In the genomic region with DNA sequence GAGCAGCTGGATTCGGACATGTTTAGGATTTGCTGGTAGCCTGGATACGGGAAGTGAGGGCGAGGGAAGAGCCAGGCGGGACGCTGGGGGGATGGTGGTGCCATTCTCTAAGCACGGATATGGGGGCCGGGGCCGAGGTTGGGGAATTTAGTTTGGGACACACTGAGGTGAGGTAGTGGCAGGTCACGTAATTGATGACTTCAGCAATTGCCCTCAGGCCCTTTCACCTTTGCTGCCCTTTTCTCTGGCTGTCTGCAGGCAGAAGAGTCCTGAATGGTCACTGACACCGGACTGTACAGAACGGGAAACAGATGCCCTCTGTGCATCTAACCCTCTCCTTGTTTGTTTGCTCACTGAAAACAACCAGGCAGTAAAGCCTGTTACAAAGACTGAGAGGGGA, we compare ENCODE assay signal across 19 cellular contexts. TPM values are rescaled to one million over a fixed set of nuclear protein-coding genes. Genes with fewer than 3 reads are reported as not detected.
DNase-seq lines count a peak whose midpoint lies in the region; ATAC-seq and TF ChIP-seq lines count a peak whose summit lies in the region.
"Had no signal": no experiment of that assay in that cellular context is flagged by ENCODE, and none has a peak within 500 bp of the region (broad histone marks: within the 10 kb centered on the region; RNA-seq: fewer than 3 reads in every experiment).

No MANE protein-coding gene starts in this region.

- no peak for TF ChIP-seq CTCF in hepatocyte (IDR thresholded peaks at IDR 0.05; ENCODE audit: poor library complexity)
- no peak for TF ChIP-seq CTCF in mucosa of descending colon (IDR thresholded peaks at IDR 0.05)

- 50% methylated on average over 11 of the region's 11 CpGs for WGBS in hepatocyte (ENCODE audit: low lambda C conversion rate, missing lambda C conversion rate)

- CTCF ChIA-PET in CD4-positive, alpha-beta memory T cell (lab: Charles Lee; ENCODE audit: partially characterized antibody): no interaction called here

- no peaks in the 10 kb centered on the region for H3K9me3 Mint-ChIP-seq in stimulated activated naive CD8-positive, alpha-beta T cell treated with anti-CD3 and anti-CD28 coated beads, Interleukin-15, Interleukin-2, amounts not matched to agents 100 ng/mL and 50 ng/mL, for 24 hours
- no peaks in the 10 kb centered on the region for H3K9me3 Mint-ChIP-seq in stimulated activated naive CD8-positive, alpha-beta T cell treated with anti-CD3 and anti-CD28 coated beads, Interleukin-15, amount 100 ng/mL, for 72 hours
- H3K9me3 Mint-ChIP-seq in CD4-positive, alpha-beta memory T cell: peaks cover 0 to under 1% (median 0%) of the 10 kb centered on the region in 8 donors
- H3K9me3 Mint-ChIP-seq in activated T-cell treated with anti-CD3 and anti-CD28 coated beads, Interleukin-2, amount 50 U/mL, for 4 hours: no peaks in the 10 kb centered on the region
- H3K9me3 Mint-ChIP-seq: CD8-positive, alpha-beta memory T cell had no signal

- H3K4me1 ChIP-seq in hepatocyte (ENCODE audit: insufficient read depth) (peaks cover 9% of the 10 kb centered on the region), mucosa of descending colon (ENCODE audit: low read depth) (no peaks in the 10 kb centered on the region)
- no peaks in the 10 kb centered on the region for H3K4me1 ChIP-seq in CD4-positive, alpha-beta memory T cell (ENCODE audit: insufficient read depth, low read length)

- no peak for ATAC-seq in stimulated activated naive CD8-positive, alpha-beta T cell treated with anti-CD3 and anti-CD28 coated beads, Interleukin-15, amount 100 ng/mL, for 72 hours
- ATAC-seq in mucosa of descending colon: peak; percentile 22
- no peak for ATAC-seq in activated T-cell treated with anti-CD3 and anti-CD28 coated beads, Interleukin-2, amount 50 U/mL, for 4 hours

- H3K4me1 Mint-ChIP-seq in stimulated activated naive CD8-positive, alpha-beta T cell treated with anti-CD3 and anti-CD28 coated beads, Interleukin-15, Interleukin-2, amounts not matched to agents 100 ng/mL and 50 ng/mL, for 24 hours (ENCODE audit: low read depth): no peaks in the 10 kb centered on the region
- H3K4me1 Mint-ChIP-seq in stimulated activated naive CD8-positive, alpha-beta T cell treated with anti-CD3 and anti-CD28 coated beads, Interleukin-15, amount 100 ng/mL, for 72 hours: no peaks in the 10 kb centered on the region
- no peaks in the 10 kb centered on the region for H3K4me1 Mint-ChIP-seq in CD4-positive, alpha-beta memory T cell
- H3K4me1 Mint-ChIP-seq in activated T-cell treated with anti-CD3 and anti-CD28 coated beads, Interleukin-2, amount 50 U/mL, for 4 hours (ENCODE audit: low read depth): no peaks in the 10 kb centered on the region
- H3K4me1 Mint-ChIP-seq: CD8-positive, alpha-beta memory T cell had no signal

- no peak overlapping the region for H3K4me3 Mint-ChIP-seq in stimulated activated naive CD8-positive, alpha-beta T cell treated with anti-CD3 and anti-CD28 coated beads, Interleukin-15, Interleukin-2, amounts not matched to agents 100 ng/mL and 50 ng/mL, for 24 hours
- H3K4me3 Mint-ChIP-seq in stimulated activated naive CD8-positive, alpha-beta T cell treated with anti-CD3 and anti-CD28 coated beads, Interleukin-15, amount 100 ng/mL, for 72 hours: no peak overlapping the region
- peak overlapping the region in 1 of 8 donors; percentile 3 for H3K4me3 Mint-ChIP-seq in CD4-positive, alpha-beta memory T cell
- no peak overlapping the region for H3K4me3 Mint-ChIP-seq in activated T-cell treated with anti-CD3 and anti-CD28 coated beads, Interleukin-2, amount 50 U/mL, for 4 hours

- H3K27ac ChIP-seq in hepatocyte: no peak overlapping the region
- H3K27ac ChIP-seq in CD4-positive, alpha-beta memory T cell (ENCODE audit: low read depth, low read length): no peak overlapping the region

- peak overlapping the region; percentile 54 for H3K4me2 ChIP-seq in hepatocyte
- H3K4me2 ChIP-seq: SK-N-SH had no signal

- H3K9me3 ChIP-seq in hepatocyte (ENCODE audit: low read depth) (no peaks in the 10 kb centered on the region), mucosa of descending colon (no peaks in the 10 kb centered on the region)
- H3K9me3 ChIP-seq in CD4-positive, alpha-beta memory T cell (ENCODE audit: control insufficient read depth in 1 of 2, low read length in 2 of 2): no peaks in the 10 kb centered on the region
- H3K9me3 ChIP-seq: SK-N-SH had no signal

- H3K36me3 ChIP-seq in hepatocyte (replicated peaks; ENCODE audit: insufficient read depth, low read depth) (no peaks in the 10 kb centered on the region), mucosa of descending colon (ENCODE audit: low read depth) (no peaks in the 10 kb centered on the region)
- H3K36me3 ChIP-seq in CD4-positive, alpha-beta memory T cell (ENCODE audit: insufficient read depth, low read length): no peaks in the 10 kb centered on the region

- H3K36me3 Mint-ChIP-seq in stimulated activated naive CD8-positive, alpha-beta T cell treated with anti-CD3 and anti-CD28 coated beads, Interleukin-15, Interleukin-2, amounts not matched to agents 100 ng/mL and 50 ng/mL, for 24 hours (ENCODE audit: low read depth): no peaks in the 10 kb centered on the region
- no peaks in the 10 kb centered on the region for H3K36me3 Mint-ChIP-seq in CD4-positive, alpha-beta memory T cell
- no peaks in the 10 kb centered on the region for H3K36me3 Mint-ChIP-seq in activated T-cell treated with anti-CD3 and anti-CD28 coated beads, Interleukin-2, amount 50 U/mL, for 4 hours (ENCODE audit: insufficient read depth)
- H3K36me3 Mint-ChIP-seq: CD8-positive, alpha-beta memory T cell had no signal

- no peaks in the 10 kb centered on the region for H3K9me2 ChIP-seq in hepatocyte (replicated peaks; ENCODE audit: insufficient read depth)
- H3K9me2 ChIP-seq: SK-N-SH had no signal

- no peak overlapping the region for H2AFZ ChIP-seq in hepatocyte

- H3K27ac Mint-ChIP-seq in stimulated activated naive CD8-positive, alpha-beta T cell treated with anti-CD3 and anti-CD28 coated beads, Interleukin-15, Interleukin-2, amounts not matched to agents 100 ng/mL and 50 ng/mL, for 24 hours: peak overlapping the region; percentile 19
- H3K27ac Mint-ChIP-seq in stimulated activated naive CD8-positive, alpha-beta T cell treated with anti-CD3 and anti-CD28 coated beads, Interleukin-15, amount 100 ng/mL, for 72 hours: no peak overlapping the region
- peak overlapping the region in 1 of 7 donors; percentile 31 for H3K27ac Mint-ChIP-seq in CD4-positive, alpha-beta memory T cell

- no peaks in the 10 kb centered on the region for H3K79me2 ChIP-seq in hepatocyte

- POLR2A ChIA-PET in CD4-positive, alpha-beta memory T cell (lab: Charles Lee; ENCODE audit: partially characterized antibody): no interaction called here

- intact Hi-C loops in mucosa of descending colon (cut with DNase I, micrococcal nuclease): no loop called here
- intact Hi-C loops in CD4-positive, alpha-beta memory T cell (cut with micrococcal nuclease): no loop called here

- H3K4me3 ChIP-seq in hepatocyte (no peak overlapping the region), mucosa of descending colon (no peak overlapping the region)
- H3K4me3 ChIP-seq in CD4-positive, alpha-beta memory T cell (ENCODE audit: low read length in 2 of 2): no peak overlapping the region

- no peaks in the 10 kb centered on the region for H3K27me3 ChIP-seq in hepatocyte
- H3K27me3 ChIP-seq in CD4-positive, alpha-beta memory T cell (ENCODE audit: insufficient read depth, low read length): no peaks in the 10 kb centered on the region

- DNase-seq in stimulated activated naive CD8-positive, alpha-beta T cell treated with anti-CD3 and anti-CD28 coated beads, Interleukin-15, amount 100 ng/mL, for 72 hours: no peak
- DNase-seq in hepatocyte (ENCODE audit: low spot score): no peak
- DNase-seq in mucosa of descending colon: no peak
- DNase-seq in NCI-H748 treated with DMSO at 0.1 percent for 48 hours (lab: John Stamatoyannopoulos, UW): no peak
- no peak for DNase-seq in CD4-positive, alpha-beta memory T cell
- DNase-seq in activated T-cell treated with anti-CD3 and anti-CD28 coated beads, Interleukin-2, amount 50 U/mL, for 4 hours: no peak
- DNase-seq in DMS153 (lab: John Stamatoyannopoulos, UW): no peak
- DNase-seq: CD8-positive, alpha-beta memory T cell; DND-41; HCEC 1CT; NCI-H1105; NCI-H1694; NCI-H510A; NCI-H82; OCI-M1; RPMI8226; SHP77 treated with DMSO at 0.1 percent for 48 hours; SK-N-SH had no signal

- H3K27me3 Mint-ChIP-seq in stimulated activated naive CD8-positive, alpha-beta T cell treated with anti-CD3 and anti-CD28 coated beads, Interleukin-15, Interleukin-2, amounts not matched to agents 100 ng/mL and 50 ng/mL, for 24 hours: peaks cover 6% of the 10 kb centered on the region
- H3K27me3 Mint-ChIP-seq in stimulated activated naive CD8-positive, alpha-beta T cell treated with anti-CD3 and anti-CD28 coated beads, Interleukin-15, amount 100 ng/mL, for 72 hours: no peaks in the 10 kb centered on the region
- H3K27me3 Mint-ChIP-seq in CD4-positive, alpha-beta memory T cell: peaks cover 2 to 3% of the 10 kb centered on the region in 2 donors
- peaks cover 2% of the 10 kb centered on the region for H3K27me3 Mint-ChIP-seq in activated T-cell treated with anti-CD3 and anti-CD28 coated beads, Interleukin-2, amount 50 U/mL, for 4 hours (ENCODE audit: low read depth)

- H4K20me1 ChIP-seq in hepatocyte (ENCODE audit: insufficient read depth, poor library complexity, severe bottlenecking): no peaks in the 10 kb centered on the region

RNA-seq across cellular contexts. Expression of a gene that starts 16.9 kb away (rescaled TPM):
- 22.2 TPM in 2 replicates for total RNA-seq in hepatocyte
- 53.1 and 55.1 TPM in 2 replicates for polyA plus RNA-seq in hepatocyte
- total RNA-seq in mucosa of descending colon: 10 to 100 TPM in 2 of 3 donors, 1 to 10 TPM in 1; 9.8 to 51.2 (median 29.1) TPM
- 1 to 10 TPM; 1.7 to 1.9 TPM for total RNA-seq in CD4-positive, alpha-beta memory T cell
- 1 to 10 TPM in 1 of 2 donors, under 1 TPM in 1; 0.67 to 1.3 TPM for polyA plus RNA-seq in CD4-positive, alpha-beta memory T cell
- total RNA-seq in activated T-cell treated with anti-CD3 and anti-CD28 coated beads, Interleukin-2, amount 50 U/mL, for 4 hours: 10 to 100 TPM; 12.6 to 14.9 (median 13.5) TPM
